Comparison of ENCODE assay signal across 2 cellular contexts in genomic region chr4:7240341-7240740, GRCh38.
TF ChIP-seq lines count a peak whose summit lies in the region.

No MANE protein-coding gene starts in this region.

TF ChIP-seq in SK-N-SH, 30 proteins besides CTCF, POLR2A, EP300 and RAD21 (continued from another document):
- no peak for TF ChIP-seq GATA2 (CRISPR knock-in tag; IDR thresholded peaks at IDR 0.05)
- no peak for TF ChIP-seq YY1 (IDR thresholded peaks at IDR 0.05; ENCODE audit: low read depth)
- no peak for TF ChIP-seq PBX3 (IDR thresholded peaks at IDR 0.05)
- TF ChIP-seq JUND (IDR thresholded peaks at IDR 0.05) = no peak
- no peak for TF ChIP-seq RXRA (IDR thresholded peaks at IDR 0.05; ENCODE audit: borderline replicate concordance, low read depth)
- no peak for TF ChIP-seq NRF1 (IDR thresholded peaks at IDR 0.05; ENCODE audit: low read depth, low read length)
- TF ChIP-seq NFIC (IDR thresholded peaks at IDR 0.05; ENCODE audit: borderline replicate concordance) = no peak
- TF ChIP-seq, protein P1, sequence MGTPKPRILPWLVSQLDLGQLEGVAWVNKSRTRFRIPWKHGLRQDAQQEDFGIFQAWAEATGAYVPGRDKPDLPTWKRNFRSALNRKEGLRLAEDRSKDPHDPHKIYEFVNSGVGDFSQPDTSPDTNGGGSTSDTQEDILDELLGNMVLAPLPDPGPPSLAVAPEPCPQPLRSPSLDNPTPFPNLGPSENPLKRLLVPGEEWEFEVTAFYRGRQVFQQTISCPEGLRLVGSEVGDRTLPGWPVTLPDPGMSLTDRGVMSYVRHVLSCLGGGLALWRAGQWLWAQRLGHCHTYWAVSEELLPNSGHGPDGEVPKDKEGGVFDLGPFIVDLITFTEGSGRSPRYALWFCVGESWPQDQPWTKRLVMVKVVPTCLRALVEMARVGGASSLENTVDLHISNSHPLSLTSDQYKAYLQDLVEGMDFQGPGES (IDR thresholded peaks at IDR 0.05; ENCODE audit: low read depth, low read length) = no peak
- TF ChIP-seq ZBTB33 (IDR thresholded peaks at IDR 0.05; ENCODE audit: borderline replicate concordance, low read depth) = no peak
- TF ChIP-seq, protein P2, sequence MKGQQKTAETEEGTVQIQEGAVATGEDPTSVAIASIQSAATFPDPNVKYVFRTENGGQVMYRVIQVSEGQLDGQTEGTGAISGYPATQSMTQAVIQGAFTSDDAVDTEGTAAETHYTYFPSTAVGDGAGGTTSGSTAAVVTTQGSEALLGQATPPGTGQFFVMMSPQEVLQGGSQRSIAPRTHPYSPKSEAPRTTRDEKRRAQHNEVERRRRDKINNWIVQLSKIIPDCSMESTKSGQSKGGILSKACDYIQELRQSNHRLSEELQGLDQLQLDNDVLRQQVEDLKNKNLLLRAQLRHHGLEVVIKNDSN (IDR thresholded peaks at IDR 0.05; ENCODE audit: borderline replicate concordance, low read depth) = no peak
- no peak for TF ChIP-seq SMC3 (IDR thresholded peaks at IDR 0.05; ENCODE audit: low read depth, low read length)
- TF ChIP-seq MXI1 (IDR thresholded peaks at IDR 0.05; ENCODE audit: low read depth, low read length) = no peak
- no peak for TF ChIP-seq SIN3A (IDR thresholded peaks at IDR 0.05; ENCODE audit: borderline replicate concordance, low read depth, low read length)
- TF ChIP-seq, protein P3, sequence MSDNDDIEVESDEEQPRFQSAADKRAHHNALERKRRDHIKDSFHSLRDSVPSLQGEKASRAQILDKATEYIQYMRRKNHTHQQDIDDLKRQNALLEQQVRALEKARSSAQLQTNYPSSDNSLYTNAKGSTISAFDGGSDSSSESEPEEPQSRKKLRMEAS (IDR thresholded peaks at IDR 0.05; ENCODE audit: low read depth) = no peak
- no peak for TF ChIP-seq REST (IDR thresholded peaks at IDR 0.05; ENCODE audit: low read depth, low read length)
- no peak for TF ChIP-seq CHD2 (IDR thresholded peaks at IDR 0.05; ENCODE audit: low read length, partially characterized antibody)
- no peak for TF ChIP-seq FOXJ3 (CRISPR knock-in tag; IDR thresholded peaks at IDR 0.05)
TF ChIP-seq in SK-N-SH: peak in this region for 0.

TF ChIP-seq in SK-N-SH treated with all-trans-retinoic acid at 6 μM for 48 hours, 23 proteins besides CTCF, POLR2A, EP300 and RAD21 (continued from another document):
- TF ChIP-seq ZNF8 (CRISPR knock-in tag; IDR thresholded peaks at IDR 0.05) (no peak), ZFP30 (CRISPR knock-in tag; IDR thresholded peaks at IDR 0.05) (no peak), CSDC2 (CRISPR knock-in tag; IDR thresholded peaks at IDR 0.05) (no peak), CREB5 (CRISPR knock-in tag; IDR thresholded peaks at IDR 0.05; ENCODE audit: low read depth) (no peak), GLIS3 (CRISPR knock-in tag; IDR thresholded peaks at IDR 0.05) (no peak), ESRRG (CRISPR knock-in tag; IDR thresholded peaks at IDR 0.05) (no peak), TOX (CRISPR knock-in tag; IDR thresholded peaks at IDR 0.05; ENCODE audit: borderline replicate concordance) (no peak), TCF4 (CRISPR knock-in tag; IDR thresholded peaks at IDR 0.05; ENCODE audit: borderline replicate concordance) (no peak), ARNTL (CRISPR knock-in tag; IDR thresholded peaks at IDR 0.05; ENCODE audit: borderline replicate concordance, low read depth) (no peak), ISL1 (CRISPR knock-in tag; IDR thresholded peaks at IDR 0.05) (no peak), ZC3H10 (CRISPR knock-in tag; IDR thresholded peaks at IDR 0.05) (no peak)
- TF ChIP-seq, protein P4, sequence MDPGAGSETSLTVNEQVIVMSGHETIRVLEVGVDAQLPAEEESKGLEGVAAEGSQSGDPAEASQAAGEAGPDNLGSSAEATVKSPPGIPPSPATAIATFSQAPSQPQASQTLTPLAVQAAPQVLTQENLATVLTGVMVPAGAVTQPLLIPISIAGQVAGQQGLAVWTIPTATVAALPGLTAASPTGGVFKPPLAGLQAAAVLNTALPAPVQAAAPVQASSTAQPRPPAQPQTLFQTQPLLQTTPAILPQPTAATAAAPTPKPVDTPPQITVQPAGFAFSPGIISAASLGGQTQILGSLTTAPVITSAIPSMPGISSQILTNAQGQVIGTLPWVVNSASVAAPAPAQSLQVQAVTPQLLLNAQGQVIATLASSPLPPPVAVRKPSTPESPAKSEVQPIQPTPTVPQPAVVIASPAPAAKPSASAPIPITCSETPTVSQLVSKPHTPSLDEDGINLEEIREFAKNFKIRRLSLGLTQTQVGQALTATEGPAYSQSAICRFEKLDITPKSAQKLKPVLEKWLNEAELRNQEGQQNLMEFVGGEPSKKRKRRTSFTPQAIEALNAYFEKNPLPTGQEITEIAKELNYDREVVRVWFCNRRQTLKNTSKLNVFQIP (CRISPR knock-in tag; IDR thresholded peaks at IDR 0.05; ENCODE audit: borderline replicate concordance, low read depth) = no peak
- TF ChIP-seq, protein P5, sequence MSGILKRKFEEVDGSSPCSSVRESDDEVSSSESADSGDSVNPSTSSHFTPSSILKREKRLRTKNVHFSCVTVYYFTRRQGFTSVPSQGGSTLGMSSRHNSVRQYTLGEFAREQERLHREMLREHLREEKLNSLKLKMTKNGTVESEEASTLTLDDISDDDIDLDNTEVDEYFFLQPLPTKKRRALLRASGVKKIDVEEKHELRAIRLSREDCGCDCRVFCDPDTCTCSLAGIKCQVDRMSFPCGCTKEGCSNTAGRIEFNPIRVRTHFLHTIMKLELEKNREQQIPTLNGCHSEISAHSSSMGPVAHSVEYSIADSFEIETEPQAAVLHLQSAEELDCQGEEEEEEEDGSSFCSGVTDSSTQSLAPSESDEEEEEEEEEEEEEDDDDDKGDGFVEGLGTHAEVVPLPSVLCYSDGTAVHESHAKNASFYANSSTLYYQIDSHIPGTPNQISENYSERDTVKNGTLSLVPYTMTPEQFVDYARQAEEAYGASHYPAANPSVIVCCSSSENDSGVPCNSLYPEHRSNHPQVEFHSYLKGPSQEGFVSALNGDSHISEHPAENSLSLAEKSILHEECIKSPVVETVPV (CRISPR knock-in tag; IDR thresholded peaks at IDR 0.05) = no peak
- TF ChIP-seq, protein P6, sequence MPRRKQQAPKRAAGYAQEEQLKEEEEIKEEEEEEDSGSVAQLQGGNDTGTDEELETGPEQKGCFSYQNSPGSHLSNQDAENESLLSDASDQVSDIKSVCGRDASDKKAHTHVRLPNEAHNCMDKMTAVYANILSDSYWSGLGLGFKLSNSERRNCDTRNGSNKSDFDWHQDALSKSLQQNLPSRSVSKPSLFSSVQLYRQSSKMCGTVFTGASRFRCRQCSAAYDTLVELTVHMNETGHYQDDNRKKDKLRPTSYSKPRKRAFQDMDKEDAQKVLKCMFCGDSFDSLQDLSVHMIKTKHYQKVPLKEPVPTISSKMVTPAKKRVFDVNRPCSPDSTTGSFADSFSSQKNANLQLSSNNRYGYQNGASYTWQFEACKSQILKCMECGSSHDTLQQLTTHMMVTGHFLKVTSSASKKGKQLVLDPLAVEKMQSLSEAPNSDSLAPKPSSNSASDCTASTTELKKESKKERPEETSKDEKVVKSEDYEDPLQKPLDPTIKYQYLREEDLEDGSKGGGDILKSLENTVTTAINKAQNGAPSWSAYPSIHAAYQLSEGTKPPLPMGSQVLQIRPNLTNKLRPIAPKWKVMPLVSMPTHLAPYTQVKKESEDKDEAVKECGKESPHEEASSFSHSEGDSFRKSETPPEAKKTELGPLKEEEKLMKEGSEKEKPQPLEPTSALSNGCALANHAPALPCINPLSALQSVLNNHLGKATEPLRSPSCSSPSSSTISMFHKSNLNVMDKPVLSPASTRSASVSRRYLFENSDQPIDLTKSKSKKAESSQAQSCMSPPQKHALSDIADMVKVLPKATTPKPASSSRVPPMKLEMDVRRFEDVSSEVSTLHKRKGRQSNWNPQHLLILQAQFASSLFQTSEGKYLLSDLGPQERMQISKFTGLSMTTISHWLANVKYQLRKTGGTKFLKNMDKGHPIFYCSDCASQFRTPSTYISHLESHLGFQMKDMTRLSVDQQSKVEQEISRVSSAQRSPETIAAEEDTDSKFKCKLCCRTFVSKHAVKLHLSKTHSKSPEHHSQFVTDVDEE (CRISPR knock-in tag; IDR thresholded peaks at IDR 0.05) = no peak
TF ChIP-seq in SK-N-SH treated with all-trans-retinoic acid at 6 μM for 48 hours: peak in this region for 0.
